ENCODE assay signal across 8 cellular contexts in genomic region chr17:4967539-4968165, GRCh38. TPM values are rescaled to one million over a fixed set of nuclear protein-coding genes. Genes with fewer than 3 reads are reported as not detected.
DNase-seq lines count a peak whose midpoint lies in the region; ATAC-seq and TF ChIP-seq lines count a peak whose summit lies in the region.

SPAG7 (minus strand) TSS chr17:4967817; CDS start chr17:4967804, 13 bp downstream.

- H3K4me3 ChIP-seq in heart left ventricle (peak within 1 kb of the TSS; percentile 35 to 83 (median 70)), upper lobe of left lung (peak within 1 kb of the TSS; percentile 60 to 85 (median 74))

- H3K4me1 ChIP-seq in heart left ventricle, result peaks cover 0 to 46% (median 31%) of the 10 kb centered on the region in 12 donors
- peaks cover 26 to 34% (median 29%) of the 10 kb centered on the region in 4 donors for H3K4me1 ChIP-seq in upper lobe of left lung

- no peaks in the 10 kb centered on the region for H3K9me3 Mint-ChIP-seq in T-cell

- TF ChIP-seq POLR2A in heart left ventricle (IDR thresholded peaks at IDR 0.05) (peak in 1 of 2 donors; percentile 68), upper lobe of left lung (IDR thresholded peaks at IDR 0.05) (peak in 2 of 4 donors; percentile 56 to 88)

- peaks cover 14 to 32% (median 23%) of the 10 kb centered on the region in 3 donors for H3K4me1 Mint-ChIP-seq in T-cell

- H3K9me3 ChIP-seq in heart left ventricle, result no peaks in the 10 kb centered on the region
- H3K9me3 ChIP-seq in upper lobe of left lung, result no peaks in the 10 kb centered on the region

- H3K27me3 Mint-ChIP-seq in T-cell, result no peaks in the 10 kb centered on the region

- ATAC-seq in HG02840 (IDR thresholded peaks at IDR 0.05; ENCODE audit: low FRiP score, unreplicated experiment) (peak; percentile 59), T-cell (replicated peaks in 1 of 4) (peak; percentile 67 to 76 (median 67)), heart left ventricle (peak; percentile 77 to 88 (median 86)), upper lobe of left lung (ENCODE audit: low FRiP score in 2 of 2) (peak; percentile 91 to 95)

- peaks cover 19% of the 10 kb centered on the region for H3K36me3 Mint-ChIP-seq in T-cell

- POLR2A ChIA-PET in T-cell (lab: Charles Lee), result interaction anchor here (0.5 to 1.9 kb wide), 8 partner anchors 16 to 314 kb away, joined by 3 to 8 read pairs (median 4); partner anchors contain the start of genes C17orf107 (in 1 of the 2), CAMTA2 (in 1 of the 2), RNF167 (in 1 of the 2) and SLC25A11 (in 1 of the 2)

- in situ Hi-C loops in GM13976 (cut with MboI; ENCODE audit: low sequenced_read_pairs, unreplicated experiment), result no loop called here

- H3K4me3 Mint-ChIP-seq in T-cell, result no peak within 1 kb of the TSS

- no peaks in the 10 kb centered on the region for H3K27me3 ChIP-seq in heart left ventricle
- H3K27me3 ChIP-seq in upper lobe of left lung, result no peaks in the 10 kb centered on the region

- peaks cover 0 to 41% (median 33%) of the 10 kb centered on the region in 9 donors for H3K36me3 ChIP-seq in heart left ventricle
- H3K36me3 ChIP-seq in upper lobe of left lung, result peaks cover 9 to 41% (median 25%) of the 10 kb centered on the region in 4 donors

- intact Hi-C loops in heart left ventricle (cut with DNase I), result loop anchor here in 7 of 10 donors (1.0 to 5.0 kb wide), 9 partner anchors 17 to 60 kb away; partner anchors contain the start of genes CAMTA2 (in 2 of the 7), ENO3 (in 2 of the 7), INCA1 (in 2 of the 7) and KIF1C (in 2 of the 7)
- intact Hi-C loops in posterior vena cava (cut with DNase I), result no loop called here

- 0% methylated on average over 43 of the region's 43 CpGs for WGBS in adipose tissue, 3 donors
- 0 to 3% (median 0%) methylated on average over 11 to 43 of the region's 43 CpGs for WGBS in heart left ventricle, 4 donors
- WGBS in upper lobe of left lung, 2 donors, result 0 to 1% methylated on average over 22 to 39 of the region's 43 CpGs

- no peak within 1 kb of the TSS for H3K27ac Mint-ChIP-seq in T-cell

- no peak for TF ChIP-seq EP300 in upper lobe of left lung (IDR thresholded peaks at IDR 0.05)

- no peak for TF ChIP-seq CTCF in GM13976 (IDR thresholded peaks at IDR 0.05; ENCODE audit: borderline replicate concordance, control extremely low read depth, extremely low read depth, insufficient read depth, missing control alignments)
- peak in 6 of 12 donors; percentile 8 to 25 (median 18) for TF ChIP-seq CTCF in heart left ventricle (IDR thresholded peaks at IDR 0.05)
- TF ChIP-seq CTCF in upper lobe of left lung (IDR thresholded peaks at IDR 0.05), result peak in 3 of 6 experiments; percentile 10 to 15 (median 12)

- H3K27ac ChIP-seq in adipose tissue (ENCODE audit: low read depth, low read length) (no peak within 1 kb of the TSS), heart left ventricle (peak within 1 kb of the TSS; percentile 89 to 99 (median 96)), upper lobe of left lung (peak within 1 kb of the TSS; percentile 90 to 95 (median 94))

- CTCF ChIA-PET in T-cell (lab: Charles Lee), result interaction anchor here in 1 of 2 donors (0.5 to 1.8 kb wide), 16 partner anchors 10 to 824 kb away, joined by 3 to 19 read pairs (median 4); partner anchors contain the start of genes C17orf107, CAMTA2, CHRNE and GP1BA

- peak; percentile 97 for DNase-seq in GM13976 (ENCODE audit: low spot score)
- DNase-seq in NCI-H1436 (lab: John Stamatoyannopoulos, UW), result peak; percentile 91
- peak; percentile 80 to 97 (median 90) for DNase-seq in T-cell
- peak; percentile 95 to 96 (median 95) for DNase-seq in heart left ventricle
- DNase-seq in posterior vena cava (ENCODE audit: low spot score), result peak; percentile 98
- peak; percentile 96 to 97 for DNase-seq in upper lobe of left lung

RNA-seq across cellular contexts. Expression of gene SPAG7, which starts in this region (rescaled TPM):
- total RNA-seq in T-cell (10 to 100 TPM; 36.4 to 65.6 (median 55.8) TPM), heart left ventricle (100 to 1,000 TPM in 6 of 9 donors, 10 to 100 TPM in 3; 88.7 to 149 (median 125) TPM), posterior vena cava (10 to 100 TPM; 47.0 to 50.7 TPM), upper lobe of left lung (10 to 100 TPM; 48.2 to 66.4 (median 63.8) TPM)
- polyA plus RNA-seq in adipose tissue (10 to 100 TPM; 34.0 to 73.9 (median 73.1) TPM), heart left ventricle (100 to 1,000 TPM; 118 to 192 TPM)

Comparison
In these comparisons a context has a peak if more than half of its experiments do, and no peak if none do; other contexts are left out.
1. intact Hi-C loops: an anchor here in heart left ventricle (1.0 to 5.0 kb wide); none called in posterior vena cava.